22 cellular contexts compared by ENCODE assay signal in the genomic region with DNA sequence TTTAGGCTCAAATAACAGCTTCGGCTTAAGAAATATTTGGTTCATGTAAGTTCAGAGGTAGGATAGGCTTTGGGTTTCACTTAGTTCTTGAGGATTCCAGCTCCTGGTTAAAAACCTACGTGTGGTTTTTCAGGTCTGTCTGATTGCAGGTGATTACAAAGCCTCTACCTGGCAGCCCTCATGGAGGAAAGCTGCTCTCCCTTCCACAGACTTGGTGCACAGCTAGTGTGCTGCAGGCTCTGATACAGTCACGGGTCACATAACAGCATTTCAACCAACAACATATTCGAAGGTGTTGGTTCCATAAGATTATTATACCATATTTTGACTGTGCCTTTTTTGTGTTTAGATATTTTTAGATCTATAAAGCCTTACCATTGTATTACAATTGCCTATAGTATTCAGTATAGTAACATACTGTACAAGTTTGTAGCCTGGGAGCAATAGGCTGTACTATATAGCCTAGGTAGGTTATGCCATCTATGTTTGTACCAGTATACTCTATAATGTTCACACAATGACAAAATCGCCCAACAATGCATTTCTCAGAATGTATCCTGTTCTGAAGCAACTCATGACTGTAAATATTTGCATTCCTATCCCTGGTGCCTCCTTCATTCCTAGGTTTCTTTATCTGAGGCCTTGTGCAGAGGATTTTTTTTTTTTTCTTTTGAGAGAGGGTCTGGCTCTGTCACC. TPM values are rescaled to one million over a fixed set of nuclear protein-coding genes. Genes with fewer than 3 reads are reported as not detected.
DNase-seq lines count a peak whose midpoint lies in the region; ATAC-seq and TF ChIP-seq lines count a peak whose summit lies in the region.
"Had no signal": no experiment of that assay in that cellular context is flagged by ENCODE, and none has a peak within 500 bp of the region (broad histone marks: within the 10 kb centered on the region; RNA-seq: fewer than 3 reads in every experiment).

No MANE protein-coding gene starts in this region.

- no peaks in the 10 kb centered on the region for H3K9me2 ChIP-seq in OCI-LY7 (ENCODE audit: insufficient read depth, low read length)

- ATAC-seq in activated CD8-positive, alpha-beta memory T cell treated with anti-CD3 and anti-CD28 coated beads, Interleukin-2, amount 10 ng/mL, durations not matched to agents 7 days and 5 days = no peak
- ATAC-seq: foreskin keratinocyte, psoas muscle had no signal

- H3K27me3 Mint-ChIP-seq in activated CD8-positive, alpha-beta memory T cell treated with anti-CD3 and anti-CD28 coated beads, Interleukin-2, amount 10 ng/mL, durations not matched to agents 7 days and 5 days = no peaks in the 10 kb centered on the region
- H3K27me3 Mint-ChIP-seq in progenitor cell of endocrine pancreas = no peaks in the 10 kb centered on the region
- H3K27me3 Mint-ChIP-seq in CD4-positive, alpha-beta memory T cell = no peaks in the 10 kb centered on the region
- H3K27me3 Mint-ChIP-seq in activated CD4-positive, alpha-beta T cell treated with anti-CD3 and anti-CD28 coated beads, Interleukin-2, amount 10 ng/mL, durations not matched to agents 7 days and 5 days = no peaks in the 10 kb centered on the region
- H3K27me3 Mint-ChIP-seq: naive thymus-derived CD4-positive, alpha-beta T cell had no signal

- no peaks in the 10 kb centered on the region for H3K9me3 Mint-ChIP-seq in activated CD8-positive, alpha-beta memory T cell treated with anti-CD3 and anti-CD28 coated beads, Interleukin-2, amount 10 ng/mL, durations not matched to agents 7 days and 5 days (ENCODE audit: low read depth)
- H3K9me3 Mint-ChIP-seq in progenitor cell of endocrine pancreas (ENCODE audit: low read depth) = no peaks in the 10 kb centered on the region
- H3K9me3 Mint-ChIP-seq in CD4-positive, alpha-beta memory T cell = no peaks in the 10 kb centered on the region
- H3K9me3 Mint-ChIP-seq in activated CD4-positive, alpha-beta T cell treated with anti-CD3 and anti-CD28 coated beads, Interleukin-2, amount 10 ng/mL, durations not matched to agents 7 days and 5 days = no peaks in the 10 kb centered on the region
- H3K9me3 Mint-ChIP-seq: CD14-positive monocyte; naive thymus-derived CD4-positive, alpha-beta T cell had no signal

- H3K79me2 ChIP-seq in OCI-LY7 (ENCODE audit: insufficient read depth, low read depth, low read length) = no peaks in the 10 kb centered on the region

- DNase-seq in activated CD8-positive, alpha-beta memory T cell treated with anti-CD3 and anti-CD28 coated beads, Interleukin-2, amount 10 ng/mL, durations not matched to agents 7 days and 5 days = no peak
- DNase-seq in activated CD8-positive, alpha-beta memory T cell treated with anti-CD3 and anti-CD28 coated beads, Interleukin-2, amount 50 U/mL, for 48 hours = no peak
- no peak for DNase-seq in OCI-LY7 (ENCODE audit: low spot score)
- DNase-seq in epithelial cell of esophagus (ENCODE audit: low read depth) = peak; percentile 50
- DNase-seq in progenitor cell of endocrine pancreas (ENCODE audit: low spot score, unreplicated experiment) = no peak
- DNase-seq in CD4-positive, alpha-beta memory T cell = no peak
- no peak for DNase-seq in NCI-H2029 treated with DMSO at 0.1 percent for 48 hours (lab: John Stamatoyannopoulos, UW)
- DNase-seq in activated CD4-positive, alpha-beta T cell treated with anti-CD3 and anti-CD28 coated beads, Interleukin-2, amount 10 ng/mL, durations not matched to agents 7 days and 5 days = no peak
- DNase-seq: activated effector memory CD4-positive, alpha-beta T cell treated with anti-CD3 and anti-CD28 coated beads, Interleukin-2, amount 50 U/mL, for 16 hours; amygdala; GOT3; naive thymus-derived CD4-positive, alpha-beta T cell; NCI-H1694; NCI-H510A treated with DMSO at 0.1 percent for 48 hours; Peyer's patch; psoas muscle; spleen; upper lobe of left lung; WERI-Rb-1 had no signal

- TF ChIP-seq CTCF in OCI-LY7 (conservative IDR thresholded peaks at IDR 0.05; ENCODE audit: low read length) (no peak), epithelial cell of esophagus (IDR thresholded peaks at IDR 0.05; ENCODE audit: insufficient read depth, low read depth, low read length, missing control alignments) (no peak), progenitor cell of endocrine pancreas (IDR thresholded peaks at IDR 0.05; ENCODE audit: unreplicated experiment) (no peak)

- peaks cover 8% of the 10 kb centered on the region for H3K4me1 ChIP-seq in OCI-LY7 (ENCODE audit: insufficient read depth, low read length, poor library complexity, severe bottlenecking)
- H3K4me1 ChIP-seq in CD4-positive, alpha-beta memory T cell (ENCODE audit: insufficient read depth, low read length) = peaks cover 8% of the 10 kb centered on the region
- H3K4me1 ChIP-seq: foreskin keratinocyte, Peyer's patch had no signal

- H2AFZ ChIP-seq in OCI-LY7 (ENCODE audit: low read length) = peak overlapping the region; percentile 50; the same call in 1 of the 2 replicates

- no peak overlapping the region for H3K4me3 Mint-ChIP-seq in activated CD8-positive, alpha-beta memory T cell treated with anti-CD3 and anti-CD28 coated beads, Interleukin-2, amount 10 ng/mL, durations not matched to agents 7 days and 5 days
- H3K4me3 Mint-ChIP-seq in progenitor cell of endocrine pancreas (ENCODE audit: low read depth) = no peak overlapping the region
- no peak overlapping the region for H3K4me3 Mint-ChIP-seq in CD4-positive, alpha-beta memory T cell
- no peak overlapping the region for H3K4me3 Mint-ChIP-seq in activated CD4-positive, alpha-beta T cell treated with anti-CD3 and anti-CD28 coated beads, Interleukin-2, amount 10 ng/mL, durations not matched to agents 7 days and 5 days
- H3K4me3 Mint-ChIP-seq: naive thymus-derived CD4-positive, alpha-beta T cell had no signal

- intact Hi-C loops in OCI-LY7 (cut with micrococcal nuclease; ENCODE audit: unreplicated experiment) = no loop called here
- intact Hi-C loops in CD4-positive, alpha-beta memory T cell (cut with micrococcal nuclease) = no loop called here

- peak overlapping the region; percentile 18 for H3K27ac Mint-ChIP-seq in activated CD8-positive, alpha-beta memory T cell treated with anti-CD3 and anti-CD28 coated beads, Interleukin-2, amount 10 ng/mL, durations not matched to agents 7 days and 5 days
- H3K27ac Mint-ChIP-seq in progenitor cell of endocrine pancreas = peak overlapping the region; percentile 77
- no peak overlapping the region for H3K27ac Mint-ChIP-seq in CD4-positive, alpha-beta memory T cell
- H3K27ac Mint-ChIP-seq in activated CD4-positive, alpha-beta T cell treated with anti-CD3 and anti-CD28 coated beads, Interleukin-2, amount 10 ng/mL, durations not matched to agents 7 days and 5 days = no peak overlapping the region

- H3K27ac ChIP-seq in OCI-LY7 (ENCODE audit: low read depth, low read length, poor library complexity, severe bottlenecking) = no peak overlapping the region
- H3K27ac ChIP-seq in CD4-positive, alpha-beta memory T cell (ENCODE audit: low read depth, low read length) = no peak overlapping the region
- H3K27ac ChIP-seq: foreskin keratinocyte, Peyer's patch, psoas muscle, WERI-Rb-1 had no signal

- H3K4me3 ChIP-seq in OCI-LY7 (ENCODE audit: low read depth, low read length, poor library complexity, severe bottlenecking) = no peak overlapping the region
- H3K4me3 ChIP-seq in epithelial cell of esophagus (ENCODE audit: low read length) = no peak overlapping the region
- no peak overlapping the region for H3K4me3 ChIP-seq in CD4-positive, alpha-beta memory T cell (ENCODE audit: low read length in 2 of 2)
- H3K4me3 ChIP-seq: GM12878, Peyer's patch, psoas muscle, spleen, upper lobe of left lung had no signal

- POLR2A ChIA-PET in OCI-LY7 (lab: Charles Lee) = interaction anchor here (0.6 to 2.3 kb wide), 7 partner anchors 8 to 1749 kb away, joined by 3 to 9 read pairs (median 3); partner anchors contain the start of gene DCP2
- POLR2A ChIA-PET in CD4-positive, alpha-beta memory T cell (lab: Charles Lee; ENCODE audit: partially characterized antibody) = interaction anchor here (1.5 kb wide), 2 partner anchors 7 to 47 kb away, joined by 5 to 6 read pairs; partner anchors contain the start of genes DCP2 and REEP5
- POLR2A ChIA-PET in activated CD4-positive, alpha-beta T cell treated with anti-CD3 and anti-CD28 coated beads, Interleukin-2, amount 10 ng/mL, durations not matched to agents 7 days and 5 days (lab: Charles Lee) = no interaction called here

- no peaks in the 10 kb centered on the region for H3K9me3 ChIP-seq in OCI-LY7 (ENCODE audit: low read length)
- no peaks in the 10 kb centered on the region for H3K9me3 ChIP-seq in CD4-positive, alpha-beta memory T cell (ENCODE audit: control insufficient read depth in 1 of 2, low read length in 2 of 2)
- H3K9me3 ChIP-seq: Peyer's patch, psoas muscle, spleen, upper lobe of left lung had no signal

- no peaks in the 10 kb centered on the region for H3K36me3 ChIP-seq in OCI-LY7 (ENCODE audit: insufficient read depth, low read length)
- no peaks in the 10 kb centered on the region for H3K36me3 ChIP-seq in CD4-positive, alpha-beta memory T cell (ENCODE audit: insufficient read depth, low read length)
- H3K36me3 ChIP-seq: Peyer's patch, spleen, upper lobe of left lung, WERI-Rb-1 had no signal

- H4K20me1 ChIP-seq in OCI-LY7 (ENCODE audit: insufficient read depth, low read length) = no peaks in the 10 kb centered on the region

- H3K4me2 ChIP-seq in OCI-LY7 (ENCODE audit: low read length) = no peak overlapping the region

- no peaks in the 10 kb centered on the region for H3K27me3 ChIP-seq in CD4-positive, alpha-beta memory T cell (ENCODE audit: insufficient read depth, low read length)
- H3K27me3 ChIP-seq: foreskin keratinocyte, Peyer's patch, spleen, upper lobe of left lung had no signal

- CTCF ChIA-PET in activated CD8-positive, alpha-beta memory T cell treated with anti-CD3 and anti-CD28 coated beads, Interleukin-2, amount 10 ng/mL, durations not matched to agents 7 days and 5 days (lab: Charles Lee) = interaction anchor here (1.0 to 4.1 kb wide), 5 partner anchors 8 to 120 kb away, joined by 3 to 15 read pairs (median 4); partner anchors contain the start of genes DCP2 and REEP5
- CTCF ChIA-PET in OCI-LY7 (lab: Charles Lee; ENCODE audit: unreplicated experiment) = no interaction called here
- CTCF ChIA-PET in CD4-positive, alpha-beta memory T cell (lab: Charles Lee; ENCODE audit: partially characterized antibody) = interaction anchor here (0.7 to 1.8 kb wide), 3 partner anchors 37 to 48 kb away, joined by 3 to 6 read pairs (median 3); no protein-coding TSS in a partner anchor
- CTCF ChIA-PET in activated CD4-positive, alpha-beta T cell treated with anti-CD3 and anti-CD28 coated beads, Interleukin-2, amount 10 ng/mL, durations not matched to agents 7 days and 5 days (lab: Charles Lee) = interaction anchor here (1.2 to 6.0 kb wide), 6 partner anchors 6 to 411 kb away, joined by 3 to 38 read pairs (median 4); partner anchors contain the start of genes DCP2 and SRP19

- peaks cover 35% of the 10 kb centered on the region for H3K4me1 Mint-ChIP-seq in activated CD8-positive, alpha-beta memory T cell treated with anti-CD3 and anti-CD28 coated beads, Interleukin-2, amount 10 ng/mL, durations not matched to agents 7 days and 5 days
- H3K4me1 Mint-ChIP-seq in progenitor cell of endocrine pancreas (ENCODE audit: low read depth) = peaks cover 16% of the 10 kb centered on the region
- H3K4me1 Mint-ChIP-seq in CD4-positive, alpha-beta memory T cell = peaks cover 7 to 12% (median 8%) of the 10 kb centered on the region in 4 donors
- H3K4me1 Mint-ChIP-seq in activated CD4-positive, alpha-beta T cell treated with anti-CD3 and anti-CD28 coated beads, Interleukin-2, amount 10 ng/mL, durations not matched to agents 7 days and 5 days = peaks cover 21% of the 10 kb centered on the region

- no peaks in the 10 kb centered on the region for H3K36me3 Mint-ChIP-seq in activated CD8-positive, alpha-beta memory T cell treated with anti-CD3 and anti-CD28 coated beads, Interleukin-2, amount 10 ng/mL, durations not matched to agents 7 days and 5 days
- no peaks in the 10 kb centered on the region for H3K36me3 Mint-ChIP-seq in progenitor cell of endocrine pancreas (ENCODE audit: insufficient read depth)
- H3K36me3 Mint-ChIP-seq in CD4-positive, alpha-beta memory T cell = no peaks in the 10 kb centered on the region
- H3K36me3 Mint-ChIP-seq in activated CD4-positive, alpha-beta T cell treated with anti-CD3 and anti-CD28 coated beads, Interleukin-2, amount 10 ng/mL, durations not matched to agents 7 days and 5 days (ENCODE audit: low read depth) = no peaks in the 10 kb centered on the region
- H3K36me3 Mint-ChIP-seq: CD14-positive monocyte; naive thymus-derived CD4-positive, alpha-beta T cell had no signal

- BruUV-seq in OCI-LY7 (replicated peaks; lab: Mats Ljungman, UMichigan) = no TSS peak

RNA-seq across cellular contexts. Expression of gene DCP2, which starts 8.0 kb away (rescaled TPM):
- total RNA-seq in activated CD8-positive, alpha-beta memory T cell treated with anti-CD3 and anti-CD28 coated beads, Interleukin-2, amount 10 ng/mL, durations not matched to agents 7 days and 5 days = 100 to 1,000 TPM in 1 of 2 experiments, 10 to 100 TPM in 1; 90.4 to 108 TPM
- 69.3 and 81.3 TPM in 2 replicates for total RNA-seq in OCI-LY7 (2014; rRNA removed; shearing (Covaris generic))
- total RNA-seq in OCI-LY7 (2022) (139 and 158 TPM in 2 replicates), progenitor cell of endocrine pancreas (84.0 and 93.0 TPM in 2 replicates)
- total RNA-seq in CD4-positive, alpha-beta memory T cell = 100 to 1,000 TPM; 116 to 123 TPM
- polyA plus RNA-seq in CD4-positive, alpha-beta memory T cell = 10 to 100 TPM; 54.0 to 75.4 TPM
- 100 to 1,000 TPM; 116 to 122 TPM for total RNA-seq in activated CD4-positive, alpha-beta T cell treated with anti-CD3 and anti-CD28 coated beads, Interleukin-2, amount 10 ng/mL, durations not matched to agents 7 days and 5 days

RNA-seq across cellular contexts. Expression of gene REEP5, which starts 46.5 kb away (rescaled TPM):
- 10 to 100 TPM; 91.0 to 97.0 TPM for total RNA-seq in activated CD8-positive, alpha-beta memory T cell treated with anti-CD3 and anti-CD28 coated beads, Interleukin-2, amount 10 ng/mL, durations not matched to agents 7 days and 5 days
- 20.9 and 25.5 TPM in 2 replicates for total RNA-seq in OCI-LY7 (2014; rRNA removed; shearing (Covaris generic))
- total RNA-seq in OCI-LY7 (2022) = 29.5 and 32.0 TPM in 2 replicates
- 31.9 and 33.8 TPM in 2 replicates for total RNA-seq in progenitor cell of endocrine pancreas
- total RNA-seq in CD4-positive, alpha-beta memory T cell = 10 to 100 TPM; 55.6 to 61.1 TPM
- polyA plus RNA-seq in CD4-positive, alpha-beta memory T cell = 100 to 1,000 TPM; 113 to 117 TPM
- 10 to 100 TPM; 75.1 to 80.3 TPM for total RNA-seq in activated CD4-positive, alpha-beta T cell treated with anti-CD3 and anti-CD28 coated beads, Interleukin-2, amount 10 ng/mL, durations not matched to agents 7 days and 5 days

Comparison
In these comparisons a context has a peak if more than half of its experiments do, and no peak if none do; other contexts are left out.
1. H3K27ac Mint-ChIP-seq: peak in activated CD8-positive, alpha-beta memory T cell treated with anti-CD3 and anti-CD28 coated beads, Interleukin-2, amount 10 ng/mL, durations not matched to agents 7 days and 5 days (single experiment) and progenitor cell of endocrine pancreas (single experiment); none in CD4-positive, alpha-beta memory T cell (0 of 7) and activated CD4-positive, alpha-beta T cell treated with anti-CD3 and anti-CD28 coated beads, Interleukin-2, amount 10 ng/mL, durations not matched to agents 7 days and 5 days (single experiment).